13 cellular contexts compared by ENCODE assay signal in genomic region chr17:64077409-64077808, GRCh38. TPM values are rescaled to one million over a fixed set of nuclear protein-coding genes. Genes with fewer than 3 reads are reported as not detected.
DNase-seq lines count a peak whose midpoint lies in the region; ATAC-seq lines count a peak whose summit lies in the region.
"Had no signal": no experiment of that assay in that cellular context is flagged by ENCODE, and none has a peak within 500 bp of the region (broad histone marks: within the 10 kb centered on the region; RNA-seq: fewer than 3 reads in every experiment).

No MANE protein-coding gene starts in this region.

- CTCF ChIA-PET in activated CD4-positive, alpha-beta T cell treated with anti-CD3 and anti-CD28 coated beads for 36 hours (lab: Charles Lee) = interaction anchor here (0.6 to 4.3 kb wide), 3 partner anchors 20 to 56 kb away, joined by 3 to 20 read pairs (median 3); no protein-coding TSS in a partner anchor

- peaks cover 54% of the 10 kb centered on the region for H3K36me3 Mint-ChIP-seq in activated CD4-positive, alpha-beta T cell treated with anti-CD3 and anti-CD28 coated beads for 36 hours (ENCODE audit: low read depth)
- H3K36me3 Mint-ChIP-seq in dendritic cell treated with granulocyte-macrophage colony-stimulating factor and Interleukin-4, amounts not matched to agents 40 ng/mL and 50 ng/mL, for 4 days (ENCODE audit: low read depth) = peaks cover 30% of the 10 kb centered on the region
- peaks cover 82% of the 10 kb centered on the region for H3K36me3 Mint-ChIP-seq in stimulated activated effector memory CD8-positive, alpha-beta T cell treated with anti-CD3 and anti-CD28 coated beads, Interleukin-12 subunit alpha, Interleukin-12 subunit beta, amount 100 ng/mL, for 72 hours

- ATAC-seq in activated CD4-positive, alpha-beta T cell treated with anti-CD3 and anti-CD28 coated beads for 36 hours = no peak
- ATAC-seq in stimulated activated effector memory CD8-positive, alpha-beta T cell treated with anti-CD3 and anti-CD28 coated beads, Interleukin-12 subunit alpha, Interleukin-12 subunit beta, amount 100 ng/mL, for 72 hours = no peak
- ATAC-seq in HG03045 (IDR thresholded peaks at IDR 0.05; ENCODE audit: unreplicated experiment) = no peak
- no peak for ATAC-seq in GM18511 (IDR thresholded peaks at IDR 0.05; ENCODE audit: unreplicated experiment)

- POLR2A ChIA-PET in activated CD4-positive, alpha-beta T cell treated with anti-CD3 and anti-CD28 coated beads for 36 hours (lab: Charles Lee) = no interaction called here

- intact Hi-C loops in activated CD4-positive, alpha-beta T cell treated with anti-CD3 and anti-CD28 coated beads for 36 hours (cut with DNase I, micrococcal nuclease) = no loop called here
- intact Hi-C loops in dendritic cell treated with granulocyte-macrophage colony-stimulating factor and Interleukin-4, amounts not matched to agents 40 ng/mL and 50 ng/mL, for 4 days (cut with micrococcal nuclease) = no loop called here

- no peaks in the 10 kb centered on the region for H3K9me3 Mint-ChIP-seq in activated CD4-positive, alpha-beta T cell treated with anti-CD3 and anti-CD28 coated beads for 36 hours (ENCODE audit: low read depth)
- H3K9me3 Mint-ChIP-seq in dendritic cell treated with granulocyte-macrophage colony-stimulating factor and Interleukin-4, amounts not matched to agents 40 ng/mL and 50 ng/mL, for 4 days = no peaks in the 10 kb centered on the region
- no peaks in the 10 kb centered on the region for H3K9me3 Mint-ChIP-seq in stimulated activated effector memory CD8-positive, alpha-beta T cell treated with anti-CD3 and anti-CD28 coated beads, Interleukin-12 subunit alpha, Interleukin-12 subunit beta, amount 100 ng/mL, for 72 hours
- H3K9me3 Mint-ChIP-seq: activated naive CD8-positive, alpha-beta T cell treated with anti-CD3 and anti-CD28 coated beads, Interleukin-2, amount 10 ng/mL, durations not matched to agents 7 days and 5 days; immature natural killer cell; neural crest cell had no signal

- peaks cover 40% of the 10 kb centered on the region for H3K4me1 Mint-ChIP-seq in activated CD4-positive, alpha-beta T cell treated with anti-CD3 and anti-CD28 coated beads for 36 hours
- peaks cover 50% of the 10 kb centered on the region for H3K4me1 Mint-ChIP-seq in dendritic cell treated with granulocyte-macrophage colony-stimulating factor and Interleukin-4, amounts not matched to agents 40 ng/mL and 50 ng/mL, for 4 days (ENCODE audit: low read depth)
- H3K4me1 Mint-ChIP-seq in stimulated activated effector memory CD8-positive, alpha-beta T cell treated with anti-CD3 and anti-CD28 coated beads, Interleukin-12 subunit alpha, Interleukin-12 subunit beta, amount 100 ng/mL, for 72 hours = peaks cover 28% of the 10 kb centered on the region

- peak; percentile 43 for DNase-seq in activated CD4-positive, alpha-beta T cell treated with anti-CD3 and anti-CD28 coated beads for 36 hours
- no peak for DNase-seq in activated CD4-positive, alpha-beta T cell treated with anti-CD3 and anti-CD28 coated beads, Interleukin-2, amount 50 U/mL, for 48 hours
- DNase-seq in NCI-H748 (lab: John Stamatoyannopoulos, UW; ENCODE audit: unreplicated experiment) (peak; percentile 97), NCI-H2196 treated with DMSO at 0.1 percent for 48 hours (lab: John Stamatoyannopoulos, UW; ENCODE audit: unreplicated experiment) (no peak)
- no peak for DNase-seq in stimulated activated effector memory CD8-positive, alpha-beta T cell treated with anti-CD3 and anti-CD28 coated beads, Interleukin-12 subunit alpha, Interleukin-12 subunit beta, amount 100 ng/mL, for 72 hours (ENCODE audit: low spot score in 2 of 2)
- DNase-seq: activated naive CD8-positive, alpha-beta T cell treated with anti-CD3 and anti-CD28 coated beads, Interleukin-2, amount 10 ng/mL, durations not matched to agents 7 days and 5 days; immature natural killer cell; Kasumi-1; NCI-H69 had no signal

- H3K4me3 Mint-ChIP-seq in activated CD4-positive, alpha-beta T cell treated with anti-CD3 and anti-CD28 coated beads for 36 hours = no peak overlapping the region
- H3K4me3 Mint-ChIP-seq in dendritic cell treated with granulocyte-macrophage colony-stimulating factor and Interleukin-4, amounts not matched to agents 40 ng/mL and 50 ng/mL, for 4 days = no peak overlapping the region
- no peak overlapping the region for H3K4me3 Mint-ChIP-seq in stimulated activated effector memory CD8-positive, alpha-beta T cell treated with anti-CD3 and anti-CD28 coated beads, Interleukin-12 subunit alpha, Interleukin-12 subunit beta, amount 100 ng/mL, for 72 hours
- H3K4me3 Mint-ChIP-seq: activated naive CD8-positive, alpha-beta T cell treated with anti-CD3 and anti-CD28 coated beads, Interleukin-2, amount 10 ng/mL, durations not matched to agents 7 days and 5 days; immature natural killer cell; neural crest cell had no signal

- no peaks in the 10 kb centered on the region for H3K27me3 Mint-ChIP-seq in activated CD4-positive, alpha-beta T cell treated with anti-CD3 and anti-CD28 coated beads for 36 hours
- no peaks in the 10 kb centered on the region for H3K27me3 Mint-ChIP-seq in dendritic cell treated with granulocyte-macrophage colony-stimulating factor and Interleukin-4, amounts not matched to agents 40 ng/mL and 50 ng/mL, for 4 days
- H3K27me3 Mint-ChIP-seq: activated naive CD8-positive, alpha-beta T cell treated with anti-CD3 and anti-CD28 coated beads, Interleukin-2, amount 10 ng/mL, durations not matched to agents 7 days and 5 days had no signal

- H3K27ac Mint-ChIP-seq in activated CD4-positive, alpha-beta T cell treated with anti-CD3 and anti-CD28 coated beads for 36 hours = peak overlapping the region; percentile 62
- H3K27ac Mint-ChIP-seq in dendritic cell treated with granulocyte-macrophage colony-stimulating factor and Interleukin-4, amounts not matched to agents 40 ng/mL and 50 ng/mL, for 4 days = peak overlapping the region; percentile 52
- peak overlapping the region; percentile 77 for H3K27ac Mint-ChIP-seq in stimulated activated effector memory CD8-positive, alpha-beta T cell treated with anti-CD3 and anti-CD28 coated beads, Interleukin-12 subunit alpha, Interleukin-12 subunit beta, amount 100 ng/mL, for 72 hours
- H3K27ac Mint-ChIP-seq: activated naive CD8-positive, alpha-beta T cell treated with anti-CD3 and anti-CD28 coated beads, Interleukin-2, amount 10 ng/mL, durations not matched to agents 7 days and 5 days had no signal

RNA-seq across cellular contexts. Expression of gene ERN1, which starts 52.5 kb away (rescaled TPM):
- 10 to 100 TPM; 23.7 to 26.8 TPM for total RNA-seq in activated CD4-positive, alpha-beta T cell treated with anti-CD3 and anti-CD28 coated beads for 36 hours

RNA-seq across cellular contexts. Expression of gene ICAM2, which starts 57.0 kb away (rescaled TPM):
- total RNA-seq in activated CD4-positive, alpha-beta T cell treated with anti-CD3 and anti-CD28 coated beads for 36 hours = 10 to 100 TPM; 46.6 to 49.0 TPM
- total RNA-seq: neural crest cell had no signal

Comparison
In these comparisons a context has a peak if more than half of its experiments do, and no peak if none do; other contexts are left out.
1. DNase-seq: peak in activated CD4-positive, alpha-beta T cell treated with anti-CD3 and anti-CD28 coated beads for 36 hours (single experiment) and NCI-H748 (single experiment); none in activated CD4-positive, alpha-beta T cell treated with anti-CD3 and anti-CD28 coated beads, Interleukin-2, amount 50 U/mL, for 48 hours (0 of 2), stimulated activated effector memory CD8-positive, alpha-beta T cell treated with anti-CD3 and anti-CD28 coated beads, Interleukin-12 subunit alpha, Interleukin-12 subunit beta, amount 100 ng/mL, for 72 hours (0 of 2) and NCI-H2196 treated with DMSO at 0.1 percent for 48 hours (single experiment).
2. Peak in every context shown above with its lines, with median percentiles within 50 percentile points of each other: H3K27ac Mint-ChIP-seq.